In the genomic region with DNA sequence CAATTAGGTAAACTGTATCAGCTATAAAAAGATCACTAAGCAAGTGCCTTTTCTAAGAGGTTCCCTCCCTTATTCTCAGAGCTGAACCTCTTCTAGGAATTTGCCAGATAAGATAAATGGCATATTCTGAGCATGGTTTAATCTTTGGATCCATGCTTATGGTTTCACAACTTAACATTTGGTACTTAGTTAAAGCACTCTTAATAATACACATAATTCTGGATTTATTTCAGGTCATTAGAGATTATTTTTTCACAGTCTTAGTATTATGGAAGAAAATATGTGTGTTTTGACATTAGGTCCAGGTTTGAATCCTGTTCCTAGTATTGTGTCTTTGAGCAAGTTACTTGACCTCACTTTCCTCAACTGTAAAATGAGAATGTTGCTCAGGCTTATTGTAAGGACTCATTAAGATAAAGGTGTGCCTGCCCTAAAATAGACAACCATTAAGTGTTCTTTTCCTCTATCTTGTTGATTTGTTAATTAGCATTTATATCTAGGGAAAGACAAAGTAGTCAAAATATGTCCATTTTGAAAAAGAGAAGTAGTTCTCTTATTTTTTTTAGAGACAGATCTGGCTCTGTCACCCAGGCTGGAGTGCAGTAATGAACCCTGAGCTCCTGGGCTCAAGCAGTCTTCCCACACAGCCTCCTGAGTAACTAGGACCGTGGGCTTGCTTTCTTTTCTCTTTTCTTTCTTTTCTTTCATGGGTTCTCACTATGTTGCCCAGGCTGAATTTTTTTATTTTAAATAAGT, we compare ENCODE assay signal across 19 cellular contexts. TPM values are rescaled to one million over a fixed set of nuclear protein-coding genes. Genes with fewer than 3 reads are reported as not detected.
DNase-seq lines count a peak whose midpoint lies in the region; ATAC-seq and TF ChIP-seq lines count a peak whose summit lies in the region.
"Had no signal": no experiment of that assay in that cellular context is flagged by ENCODE, and none has a peak within 500 bp of the region (broad histone marks: within the 10 kb centered on the region; RNA-seq: fewer than 3 reads in every experiment).

No MANE protein-coding gene starts in this region.

- H3K4me1 Mint-ChIP-seq in stimulated activated naive B cell treated with anti-CD40 and anti-IgM and Interleukin-4, amounts not matched to agents 10 μg/mL and 1 μg/mL and 100 μg/mL, for 72 hours = peaks cover 17 to 28% of the 10 kb centered on the region in 2 donors

- H3K36me3 Mint-ChIP-seq in stimulated activated naive B cell treated with anti-CD40 and anti-IgM and Interleukin-4, amounts not matched to agents 10 μg/mL and 1 μg/mL and 100 μg/mL, for 72 hours = peaks cover 12 to 19% of the 10 kb centered on the region in 2 donors
- H3K36me3 Mint-ChIP-seq: activated CD4-positive, alpha-beta memory T cell treated with anti-CD3 and anti-CD28 coated beads for 36 hours; natural killer cell treated with Interleukin-12 subunit alpha and Interleukin-12 subunit beta and Interleukin-15 and Interleukin-18, amount 100 ng/mL, for 72 hours had no signal

- in situ Hi-C loops in Panc1 (cut with HindIII; ENCODE audit: low pct_unique_long_range_greater_than_20kb, low sequenced_read_pairs) = no loop called here

- TF ChIP-seq CTCF in cardiac muscle cell (IDR thresholded peaks at IDR 0.05; ENCODE audit: low read depth, low read length) (no peak), Panc1 (IDR thresholded peaks at IDR 0.05) (no peak), esophagus muscularis mucosa (IDR thresholded peaks at IDR 0.05) (no peak)

- peaks cover 44% of the 10 kb centered on the region for H3K4me1 ChIP-seq in cardiac muscle cell (ENCODE audit: low read depth)
- H3K4me1 ChIP-seq in Panc1 (ENCODE audit: control insufficient read depth, insufficient read depth, low read length) = peaks cover 76% of the 10 kb centered on the region
- H3K4me1 ChIP-seq in esophagus muscularis mucosa = peaks cover 42 to 87% (median 77%) of the 10 kb centered on the region in 4 donors
- H3K4me1 ChIP-seq: breast epithelium had no signal

- peak overlapping the region; percentile 49 for H3K27ac Mint-ChIP-seq in stimulated activated naive B cell treated with anti-CD40 and anti-IgM and Interleukin-4, amounts not matched to agents 10 μg/mL and 1 μg/mL and 100 μg/mL, for 72 hours
- H3K27ac Mint-ChIP-seq: activated CD4-positive, alpha-beta memory T cell treated with anti-CD3 and anti-CD28 coated beads for 36 hours; activated naive CD8-positive, alpha-beta T cell treated with anti-CD3 and anti-CD28 coated beads, Interleukin-2, amount 10 ng/mL, durations not matched to agents 7 days and 5 days; CD4-positive, alpha-beta T cell; memory B cell had no signal

- TF ChIP-seq POLR2A in esophagus muscularis mucosa (IDR thresholded peaks at IDR 0.05; ENCODE audit: low read depth) = no peak

- H3K27ac ChIP-seq in cardiac muscle cell (peak overlapping the region; percentile 90), Panc1 (ENCODE audit: low read length) (peak overlapping the region; percentile 7; the same call in 1 of the 2 replicates), esophagus muscularis mucosa (replicated peaks in 1 of 4) (peak overlapping the region; percentile 10 to 56 (median 17))
- H3K27ac ChIP-seq: breast epithelium, esophagus squamous epithelium, VCaP had no signal

- H3K4me3 ChIP-seq in cardiac muscle cell (peak overlapping the region; percentile 1), Panc1 (ENCODE audit: low read depth in 2 of 2, low read length in 2 of 2) (no peak overlapping the region), esophagus muscularis mucosa (no peak overlapping the region)
- H3K4me3 ChIP-seq: breast epithelium, esophagus squamous epithelium, heart left ventricle had no signal

- intact Hi-C loops in Right ventricle myocardium inferior (cut with DNase I) = no loop called here
- intact Hi-C loops in Panc1 (cut with micrococcal nuclease; ENCODE audit: unreplicated experiment) = no loop called here
- intact Hi-C loops in esophagus muscularis mucosa (cut with DNase I) = no loop called here

- H3K9me3 ChIP-seq in cardiac muscle cell (ENCODE audit: low read depth) (no peaks in the 10 kb centered on the region), Panc1 (ENCODE audit: control insufficient read depth, insufficient read depth, low read depth, low read length) (no peaks in the 10 kb centered on the region), esophagus muscularis mucosa (no peaks in the 10 kb centered on the region)
- H3K9me3 ChIP-seq: breast epithelium, esophagus squamous epithelium, heart left ventricle had no signal

- ATAC-seq in Right ventricle myocardium inferior = no peak
- ATAC-seq in Panc1 = no peak
- no peak for ATAC-seq in stimulated activated naive B cell treated with anti-CD40 and anti-IgM and Interleukin-4, amounts not matched to agents 10 μg/mL and 1 μg/mL and 100 μg/mL, for 72 hours (replicated peaks)
- no peak for ATAC-seq in HG02642 (IDR thresholded peaks at IDR 0.05; ENCODE audit: poor library complexity, unreplicated experiment)
- ATAC-seq: natural killer cell treated with Interleukin-12 subunit alpha and Interleukin-12 subunit beta and Interleukin-15 and Interleukin-18, amount 100 ng/mL, for 72 hours had no signal

- no peak for TF ChIP-seq EP300 in esophagus muscularis mucosa (IDR thresholded peaks at IDR 0.05)

- POLR2A ChIA-PET in Panc1 (lab: Charles Lee) = no interaction called here

- CTCF ChIA-PET in Panc1 (lab: Charles Lee) = no interaction called here

- H3K9me3 Mint-ChIP-seq in stimulated activated naive B cell treated with anti-CD40 and anti-IgM and Interleukin-4, amounts not matched to agents 10 μg/mL and 1 μg/mL and 100 μg/mL, for 72 hours = no peaks in the 10 kb centered on the region
- H3K9me3 Mint-ChIP-seq: activated CD4-positive, alpha-beta memory T cell treated with anti-CD3 and anti-CD28 coated beads for 36 hours; activated naive CD8-positive, alpha-beta T cell treated with anti-CD3 and anti-CD28 coated beads, Interleukin-2, amount 10 ng/mL, durations not matched to agents 7 days and 5 days; activated T-cell treated with anti-CD3 and anti-CD28 coated beads, Interleukin-2, amount 50 U/mL, for 24 hours; CD4-positive, alpha-beta T cell; memory B cell; natural killer cell treated with Interleukin-12 subunit alpha and Interleukin-12 subunit beta and Interleukin-15 and Interleukin-18, amount 100 ng/mL, for 72 hours had no signal

- no peak overlapping the region for H3K4me3 Mint-ChIP-seq in stimulated activated naive B cell treated with anti-CD40 and anti-IgM and Interleukin-4, amounts not matched to agents 10 μg/mL and 1 μg/mL and 100 μg/mL, for 72 hours
- H3K4me3 Mint-ChIP-seq: activated CD4-positive, alpha-beta memory T cell treated with anti-CD3 and anti-CD28 coated beads for 36 hours; activated naive CD8-positive, alpha-beta T cell treated with anti-CD3 and anti-CD28 coated beads, Interleukin-2, amount 10 ng/mL, durations not matched to agents 7 days and 5 days; activated T-cell treated with anti-CD3 and anti-CD28 coated beads, Interleukin-2, amount 50 U/mL, for 24 hours; CD4-positive, alpha-beta T cell; memory B cell; natural killer cell treated with Interleukin-12 subunit alpha and Interleukin-12 subunit beta and Interleukin-15 and Interleukin-18, amount 100 ng/mL, for 72 hours had no signal

- WGBS in esophagus muscularis mucosa = 81% methylated on average over 1 of the region's 1 CpG

- H3K27me3 ChIP-seq in cardiac muscle cell (no peaks in the 10 kb centered on the region), Panc1 (ENCODE audit: control insufficient read depth, insufficient read depth, low read length) (no peaks in the 10 kb centered on the region), esophagus muscularis mucosa (no peaks in the 10 kb centered on the region)
- H3K27me3 ChIP-seq: breast epithelium, esophagus squamous epithelium, heart left ventricle had no signal

- DNase-seq in cardiac muscle cell (ENCODE audit: low read depth in 1 of 2, low spot score in 1 of 2) = peak; percentile 31 to 56
- DNase-seq in Right ventricle myocardium inferior (ENCODE audit: missing footprints) = no peak
- no peak for DNase-seq in Panc1 (ENCODE audit: low read depth, low spot score)
- no peak for DNase-seq in esophagus muscularis mucosa (ENCODE audit: extremely low spot score)
- no peak for DNase-seq in stimulated activated naive B cell treated with anti-CD40 and anti-IgM and Interleukin-4, amounts not matched to agents 10 μg/mL and 1 μg/mL and 100 μg/mL, for 72 hours
- DNase-seq in occipital lobe (lab: John Stamatoyannopoulos, UW) = no peak
- DNase-seq in NCI-H187 treated with DMSO at 0.1 percent for 48 hours (lab: John Stamatoyannopoulos, UW) = no peak
- DNase-seq: activated CD4-positive, alpha-beta memory T cell treated with anti-CD3 and anti-CD28 coated beads for 36 hours; activated naive CD8-positive, alpha-beta T cell treated with anti-CD3 and anti-CD28 coated beads, Interleukin-2, amount 10 ng/mL, durations not matched to agents 7 days and 5 days; activated T-cell treated with anti-CD3 and anti-CD28 coated beads, Interleukin-2, amount 50 U/mL, for 24 hours; CD4-positive, alpha-beta T cell; esophagus squamous epithelium; heart left ventricle; NCI-H748 treated with DMSO at 0.1 percent for 48 hours had no signal

- BruUV-seq in Panc1 (replicated peaks; lab: Mats Ljungman, UMichigan) = no TSS peak

- H3K36me3 ChIP-seq in cardiac muscle cell (no peaks in the 10 kb centered on the region), Panc1 (ENCODE audit: control insufficient read depth, insufficient read depth, low read length) (peaks cover 4% of the 10 kb centered on the region; the same call in 1 of the 2 replicates), esophagus muscularis mucosa (no peaks in the 10 kb centered on the region)
- H3K36me3 ChIP-seq: breast epithelium, esophagus squamous epithelium, heart left ventricle had no signal

- H3K27me3 Mint-ChIP-seq in stimulated activated naive B cell treated with anti-CD40 and anti-IgM and Interleukin-4, amounts not matched to agents 10 μg/mL and 1 μg/mL and 100 μg/mL, for 72 hours = no peaks in the 10 kb centered on the region
- H3K27me3 Mint-ChIP-seq: activated CD4-positive, alpha-beta memory T cell treated with anti-CD3 and anti-CD28 coated beads for 36 hours; activated naive CD8-positive, alpha-beta T cell treated with anti-CD3 and anti-CD28 coated beads, Interleukin-2, amount 10 ng/mL, durations not matched to agents 7 days and 5 days; activated T-cell treated with anti-CD3 and anti-CD28 coated beads, Interleukin-2, amount 50 U/mL, for 24 hours; CD4-positive, alpha-beta T cell; memory B cell; natural killer cell treated with Interleukin-12 subunit alpha and Interleukin-12 subunit beta and Interleukin-15 and Interleukin-18, amount 100 ng/mL, for 72 hours had no signal

RNA-seq across cellular contexts. Expression of gene TSC22D2, which starts 43.4 kb away (rescaled TPM):
- 12.8 and 25.6 TPM in 2 replicates for total RNA-seq in cardiac muscle cell
- 22.6 and 29.1 TPM in 2 replicates for polyA plus RNA-seq in cardiac muscle cell
- 19.8 TPM for total RNA-seq in Right ventricle myocardium inferior
- 43.1 TPM for total RNA-seq in Panc1 (2021; ENCODE audit: unreplicated experiment)
- 16.4 TPM for polyA plus RNA-seq in Panc1 (2012; ENCODE audit: insufficient read length)
- total RNA-seq in esophagus muscularis mucosa = 10 to 100 TPM; 19.1 to 27.1 (median 21.2) TPM
- total RNA-seq in occipital lobe = 22.0 TPM

Comparison
In these comparisons a context has a peak if more than half of its experiments do, and no peak if none do; other contexts are left out.
1. DNase-seq: peak in cardiac muscle cell (2 of 2); none in Right ventricle myocardium inferior (single experiment), Panc1 (single experiment), esophagus muscularis mucosa (single experiment), stimulated activated naive B cell treated with anti-CD40 and anti-IgM and Interleukin-4, amounts not matched to agents 10 μg/mL and 1 μg/mL and 100 μg/mL, for 72 hours (single experiment), occipital lobe (single experiment) and NCI-H187 treated with DMSO at 0.1 percent for 48 hours (single experiment).
2. H3K27ac ChIP-seq: peak in every context shown above with its lines; median percentile 90 in cardiac muscle cell; 17 in esophagus muscularis mucosa; 7 in Panc1.